Comparison of ENCODE assay signal across 12 cellular contexts in genomic region chr1:182426442-182427430, GRCh38. TPM values are rescaled to one million over a fixed set of nuclear protein-coding genes. Genes with fewer than 3 reads are reported as not detected.
DNase-seq lines count a peak whose midpoint lies in the region; ATAC-seq, FAIRE-seq and TF ChIP-seq lines count a peak whose summit lies in the region.
"Had no signal": no experiment of that assay in that cellular context is flagged by ENCODE, and none has a peak within 500 bp of the region (broad histone marks: within the 10 kb centered on the region; RNA-seq: fewer than 3 reads in every experiment).

No MANE protein-coding gene starts in this region.

- no peak for DNase-seq in GM12892 (ENCODE audit: insufficient read length)
- DNase-seq in NCI-H524 (lab: John Stamatoyannopoulos, UW), result no peak
- DNase-seq in pons (ENCODE audit: low spot score), result no peak
- DNase-seq in NCI-H524 treated with DMSO at 0.1 percent for 48 hours (lab: John Stamatoyannopoulos, UW), result no peak
- DNase-seq: activated effector memory CD4-positive, alpha-beta T cell treated with anti-CD3 and anti-CD28 coated beads, Interleukin-2, amount 50 U/mL, for 16 hours; lower lobe of right lung; NCI-H2029 had no signal

- peak; percentile 70 for ATAC-seq in GM19351 (IDR thresholded peaks at IDR 0.05; ENCODE audit: unreplicated experiment)
- peak; percentile 80 for ATAC-seq in HG02763 (IDR thresholded peaks at IDR 0.05; ENCODE audit: unreplicated experiment)
- peak; percentile 68 for ATAC-seq in HG03460 (IDR thresholded peaks at IDR 0.05; ENCODE audit: unreplicated experiment)
- no peak for ATAC-seq in esophagus mucosa

- TF ChIP-seq POLR2A in GM12892 (IDR thresholded peaks at IDR 0.05; ENCODE audit: low read depth, low read length), result no peak

- peak; percentile 92 for FAIRE-seq in GM12892 (lab: Jason Lieb, UNC)

RNA-seq across cellular contexts. Expression of gene RGSL1, which starts 23.2 kb away (rescaled TPM):
- 0.06 TPM for polyA plus RNA-seq in GM12892 (2012; ENCODE audit: missing spikeins)
- total RNA-seq in esophagus mucosa, result not detected
- total RNA-seq: fibroblast of villous mesenchyme, lower lobe of right lung had no signal

RNA-seq across cellular contexts. Expression of gene TEDDM1, which starts 26.3 kb away (rescaled TPM):
- polyA plus RNA-seq in GM12892 (2012; ENCODE audit: missing spikeins), result 0.19 TPM
- not detected for total RNA-seq in esophagus mucosa
- total RNA-seq: fibroblast of villous mesenchyme, lower lobe of right lung had no signal

RNA-seq across cellular contexts. Expression of gene GLUL, which starts 35.1 kb away (rescaled TPM):
- polyA plus RNA-seq in GM12892 (2012; ENCODE audit: missing spikeins), result 167 TPM
- 435 TPM for total RNA-seq in esophagus mucosa
